Comparison of ENCODE assay signal across 1 cellular context in the genomic region with DNA sequence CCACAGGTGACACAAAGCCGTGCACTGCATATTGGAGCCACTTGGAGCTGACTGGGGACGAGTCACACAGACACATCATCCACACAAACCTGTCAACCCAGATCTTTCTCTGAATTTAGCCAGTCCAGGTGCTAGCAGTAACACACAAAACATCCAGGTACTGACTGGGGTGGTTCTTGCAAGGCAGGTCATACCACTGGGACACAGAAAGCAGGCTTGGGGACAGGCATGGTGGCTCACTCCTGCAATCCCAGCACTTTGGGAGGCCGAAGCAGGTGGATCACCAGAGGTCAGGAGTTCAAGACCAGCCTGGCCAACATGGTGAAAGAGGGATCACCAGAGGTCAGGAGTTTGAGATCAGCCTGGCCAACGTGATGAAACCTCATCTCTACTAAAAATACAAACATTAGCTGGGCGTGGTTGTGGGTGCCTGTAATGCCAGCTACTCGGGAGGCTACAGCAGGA.
TF ChIP-seq lines count a peak whose summit lies in the region.

No MANE protein-coding gene starts in this region.

TF ChIP-seq in HepG2, 621 proteins besides CTCF, POLR2A, EP300 and RAD21 (continues in another document):
- TF ChIP-seq KMT2B (CRISPR knock-in tag; IDR thresholded peaks at IDR 0.05): 0 out of 2 replicates have a peak, but pooled peaks have one; percentile 14
- TF ChIP-seq ZNF607 (CRISPR knock-in tag; IDR thresholded peaks at IDR 0.05; ENCODE audit: borderline replicate concordance): no peak
- TF ChIP-seq, protein P1, sequence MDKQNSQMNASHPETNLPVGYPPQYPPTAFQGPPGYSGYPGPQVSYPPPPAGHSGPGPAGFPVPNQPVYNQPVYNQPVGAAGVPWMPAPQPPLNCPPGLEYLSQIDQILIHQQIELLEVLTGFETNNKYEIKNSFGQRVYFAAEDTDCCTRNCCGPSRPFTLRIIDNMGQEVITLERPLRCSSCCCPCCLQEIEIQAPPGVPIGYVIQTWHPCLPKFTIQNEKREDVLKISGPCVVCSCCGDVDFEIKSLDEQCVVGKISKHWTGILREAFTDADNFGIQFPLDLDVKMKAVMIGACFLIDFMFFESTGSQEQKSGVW (CRISPR knock-in tag; IDR thresholded peaks at IDR 0.05; ENCODE audit: borderline replicate concordance): no peak
- TF ChIP-seq ZNF616 (CRISPR knock-in tag; IDR thresholded peaks at IDR 0.05; ENCODE audit: low read depth): no peak
- TF ChIP-seq, protein P2, sequence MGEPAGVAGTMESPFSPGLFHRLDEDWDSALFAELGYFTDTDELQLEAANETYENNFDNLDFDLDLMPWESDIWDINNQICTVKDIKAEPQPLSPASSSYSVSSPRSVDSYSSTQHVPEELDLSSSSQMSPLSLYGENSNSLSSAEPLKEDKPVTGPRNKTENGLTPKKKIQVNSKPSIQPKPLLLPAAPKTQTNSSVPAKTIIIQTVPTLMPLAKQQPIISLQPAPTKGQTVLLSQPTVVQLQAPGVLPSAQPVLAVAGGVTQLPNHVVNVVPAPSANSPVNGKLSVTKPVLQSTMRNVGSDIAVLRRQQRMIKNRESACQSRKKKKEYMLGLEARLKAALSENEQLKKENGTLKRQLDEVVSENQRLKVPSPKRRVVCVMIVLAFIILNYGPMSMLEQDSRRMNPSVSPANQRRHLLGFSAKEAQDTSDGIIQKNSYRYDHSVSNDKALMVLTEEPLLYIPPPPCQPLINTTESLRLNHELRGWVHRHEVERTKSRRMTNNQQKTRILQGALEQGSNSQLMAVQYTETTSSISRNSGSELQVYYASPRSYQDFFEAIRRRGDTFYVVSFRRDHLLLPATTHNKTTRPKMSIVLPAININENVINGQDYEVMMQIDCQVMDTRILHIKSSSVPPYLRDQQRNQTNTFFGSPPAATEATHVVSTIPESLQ (CRISPR knock-in tag; conservative IDR thresholded peaks at IDR 0.05): no peak
- no peak for TF ChIP-seq HHEX (CRISPR knock-in tag; IDR thresholded peaks at IDR 0.05)
- no peak for TF ChIP-seq RNF2 (conservative IDR thresholded peaks at IDR 0.05; ENCODE audit: low read depth)
- no peak for TF ChIP-seq POGZ (CRISPR knock-in tag; IDR thresholded peaks at IDR 0.05)
- 0 out of 2 replicates have a peak, but pooled peaks have one; percentile 54 for TF ChIP-seq HES4 (CRISPR knock-in tag; IDR thresholded peaks at IDR 0.05; ENCODE audit: borderline replicate concordance)
- TF ChIP-seq JDP2 (CRISPR knock-in tag; IDR thresholded peaks at IDR 0.05; ENCODE audit: borderline replicate concordance): no peak
- TF ChIP-seq ZIK1 (CRISPR knock-in tag; IDR thresholded peaks at IDR 0.05; ENCODE audit: borderline replicate concordance, low read depth): 0 out of 2 replicates have a peak, but pooled peaks have one; percentile 37
- TF ChIP-seq BCL6 (CRISPR knock-in tag; IDR thresholded peaks at IDR 0.05): no peak
- no peak for TF ChIP-seq AGO1 (IDR thresholded peaks at IDR 0.05; ENCODE audit: low read depth, low read length, poor library complexity, severe bottlenecking)
- TF ChIP-seq MAFK (conservative IDR thresholded peaks at IDR 0.05 in 1 of 2, IDR thresholded peaks at IDR 0.05 in 1 of 2; ENCODE audit: low read length in 2 of 2): no peak
- TF ChIP-seq, protein P3, sequence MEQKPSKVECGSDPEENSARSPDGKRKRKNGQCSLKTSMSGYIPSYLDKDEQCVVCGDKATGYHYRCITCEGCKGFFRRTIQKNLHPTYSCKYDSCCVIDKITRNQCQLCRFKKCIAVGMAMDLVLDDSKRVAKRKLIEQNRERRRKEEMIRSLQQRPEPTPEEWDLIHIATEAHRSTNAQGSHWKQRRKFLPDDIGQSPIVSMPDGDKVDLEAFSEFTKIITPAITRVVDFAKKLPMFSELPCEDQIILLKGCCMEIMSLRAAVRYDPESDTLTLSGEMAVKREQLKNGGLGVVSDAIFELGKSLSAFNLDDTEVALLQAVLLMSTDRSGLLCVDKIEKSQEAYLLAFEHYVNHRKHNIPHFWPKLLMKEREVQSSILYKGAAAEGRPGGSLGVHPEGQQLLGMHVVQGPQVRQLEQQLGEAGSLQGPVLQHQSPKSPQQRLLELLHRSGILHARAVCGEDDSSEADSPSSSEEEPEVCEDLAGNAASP (CRISPR knock-in tag; IDR thresholded peaks at IDR 0.05; ENCODE audit: borderline replicate concordance): no peak
- TF ChIP-seq ZNF776 (CRISPR knock-in tag; IDR thresholded peaks at IDR 0.05): no peak
- TF ChIP-seq KDM1A (CRISPR knock-in tag; IDR thresholded peaks at IDR 0.05): no peak
- no peak for TF ChIP-seq PHF20 (CRISPR knock-in tag; IDR thresholded peaks at IDR 0.05)
- no peak for TF ChIP-seq GPN1 (CRISPR knock-in tag; IDR thresholded peaks at IDR 0.05; ENCODE audit: borderline replicate concordance)
- no peak for TF ChIP-seq HCFC1 (IDR thresholded peaks at IDR 0.05; ENCODE audit: low read depth, low read length)
- TF ChIP-seq, protein P4, sequence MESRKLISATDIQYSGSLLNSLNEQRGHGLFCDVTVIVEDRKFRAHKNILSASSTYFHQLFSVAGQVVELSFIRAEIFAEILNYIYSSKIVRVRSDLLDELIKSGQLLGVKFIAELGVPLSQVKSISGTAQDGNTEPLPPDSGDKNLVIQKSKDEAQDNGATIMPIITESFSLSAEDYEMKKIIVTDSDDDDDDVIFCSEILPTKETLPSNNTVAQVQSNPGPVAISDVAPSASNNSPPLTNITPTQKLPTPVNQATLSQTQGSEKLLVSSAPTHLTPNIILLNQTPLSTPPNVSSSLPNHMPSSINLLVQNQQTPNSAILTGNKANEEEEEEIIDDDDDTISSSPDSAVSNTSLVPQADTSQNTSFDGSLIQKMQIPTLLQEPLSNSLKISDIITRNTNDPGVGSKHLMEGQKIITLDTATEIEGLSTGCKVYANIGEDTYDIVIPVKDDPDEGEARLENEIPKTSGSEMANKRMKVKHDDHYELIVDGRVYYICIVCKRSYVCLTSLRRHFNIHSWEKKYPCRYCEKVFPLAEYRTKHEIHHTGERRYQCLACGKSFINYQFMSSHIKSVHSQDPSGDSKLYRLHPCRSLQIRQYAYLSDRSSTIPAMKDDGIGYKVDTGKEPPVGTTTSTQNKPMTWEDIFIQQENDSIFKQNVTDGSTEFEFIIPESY (CRISPR knock-in tag; IDR thresholded peaks at IDR 0.05): 0 out of 2 replicates have a peak, but pooled peaks have one; percentile 18
- no peak for TF ChIP-seq ZNF337 (CRISPR knock-in tag; IDR thresholded peaks at IDR 0.05; ENCODE audit: borderline replicate concordance, low read depth)
- TF ChIP-seq ZMYM2 (CRISPR knock-in tag; IDR thresholded peaks at IDR 0.05): peak; percentile 68
- TF ChIP-seq, protein P5, sequence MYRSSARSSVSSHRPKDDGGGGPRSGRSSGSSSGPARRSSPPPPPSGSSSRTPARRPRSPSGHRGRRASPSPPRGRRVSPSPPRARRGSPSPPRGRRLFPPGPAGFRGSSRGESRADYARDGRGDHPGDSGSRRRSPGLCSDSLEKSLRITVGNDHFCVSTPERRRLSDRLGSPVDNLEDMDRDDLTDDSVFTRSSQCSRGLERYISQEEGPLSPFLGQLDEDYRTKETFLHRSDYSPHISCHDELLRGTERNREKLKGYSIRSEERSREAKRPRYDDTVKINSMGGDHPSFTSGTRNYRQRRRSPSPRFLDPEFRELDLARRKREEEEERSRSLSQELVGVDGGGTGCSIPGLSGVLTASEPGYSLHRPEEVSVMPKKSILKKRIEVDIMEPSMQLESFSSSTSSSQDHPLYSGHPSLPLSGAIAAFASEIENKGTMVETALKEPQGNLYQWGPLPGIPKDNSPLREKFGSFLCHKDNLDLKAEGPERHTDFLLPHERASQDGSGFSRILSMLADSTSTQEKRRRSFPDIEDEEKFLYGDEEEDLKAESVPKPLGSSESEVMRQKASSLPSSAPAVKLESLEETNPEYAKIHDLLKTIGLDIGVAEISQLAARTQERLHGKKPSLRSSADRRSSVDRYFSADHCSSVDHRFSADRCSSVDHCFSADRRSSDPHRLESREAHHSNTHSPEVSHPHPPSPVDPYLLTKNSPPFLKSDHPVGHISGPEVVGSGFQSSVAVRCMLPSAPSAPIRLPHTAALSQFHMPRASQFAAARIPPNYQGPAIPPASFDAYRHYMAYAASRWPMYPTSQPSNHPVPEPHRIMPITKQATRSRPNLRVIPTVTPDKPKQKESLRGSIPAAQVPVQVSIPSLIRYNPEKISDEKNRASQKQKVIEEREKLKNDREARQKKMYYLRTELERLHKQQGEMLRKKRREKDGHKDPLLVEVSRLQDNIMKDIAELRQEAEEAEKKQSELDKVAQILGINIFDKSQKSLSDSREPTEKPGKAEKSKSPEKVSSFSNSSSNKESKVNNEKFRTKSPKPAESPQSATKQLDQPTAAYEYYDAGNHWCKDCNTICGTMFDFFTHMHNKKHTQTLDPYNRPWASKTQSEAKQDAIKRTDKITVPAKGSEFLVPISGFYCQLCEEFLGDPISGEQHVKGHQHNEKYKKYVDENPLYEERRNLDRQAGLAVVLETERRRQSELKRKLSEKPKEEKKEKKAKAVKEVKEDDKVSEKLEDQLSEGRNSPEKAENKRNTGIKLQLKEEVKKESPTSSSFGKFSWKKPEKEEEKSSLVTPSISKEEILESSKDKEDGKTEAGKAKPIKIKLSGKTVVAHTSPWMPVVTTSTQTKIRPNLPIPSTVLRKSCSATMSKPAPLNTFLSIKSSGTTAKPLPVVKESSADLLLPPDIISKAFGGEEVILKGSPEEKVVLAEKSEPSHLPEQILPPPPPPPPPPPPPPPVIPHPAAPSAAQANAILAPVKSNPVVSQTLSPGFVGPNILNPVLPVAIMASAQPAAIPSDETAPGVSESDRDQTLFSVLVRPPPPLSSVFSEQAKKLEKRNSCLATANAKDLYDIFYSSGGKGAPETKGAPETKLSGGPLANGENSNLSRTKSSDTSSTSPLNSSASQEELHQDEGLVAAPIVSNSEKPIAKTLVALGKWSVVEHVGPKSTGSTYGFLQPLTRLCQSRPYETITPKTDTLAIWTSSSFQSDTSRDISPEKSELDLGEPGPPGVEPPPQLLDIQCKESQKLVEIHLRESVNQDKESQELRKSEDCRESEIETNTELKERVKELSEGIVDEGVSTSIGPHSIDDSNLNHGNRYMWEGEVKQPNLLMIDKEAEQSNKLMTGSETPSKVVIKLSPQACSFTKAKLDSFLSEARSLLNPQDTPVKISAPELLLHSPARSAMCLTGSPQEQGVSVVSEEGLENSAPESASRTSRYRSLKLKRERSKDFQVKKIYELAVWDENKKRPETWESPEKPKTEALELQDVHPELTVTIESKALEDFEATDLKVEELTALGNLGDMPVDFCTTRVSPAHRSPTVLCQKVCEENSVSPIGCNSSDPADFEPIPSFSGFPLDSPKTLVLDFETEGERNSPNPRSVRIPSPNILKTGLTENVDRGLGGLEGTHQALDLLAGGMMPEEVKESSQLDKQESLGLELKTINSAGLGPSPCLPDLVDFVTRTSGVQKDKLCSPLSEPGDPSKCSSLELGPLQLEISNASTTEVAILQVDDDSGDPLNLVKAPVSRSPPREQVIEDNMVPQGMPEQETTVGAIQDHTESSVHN (CRISPR knock-in tag; IDR thresholded peaks at IDR 0.05): no peak
- TF ChIP-seq, protein P6, sequence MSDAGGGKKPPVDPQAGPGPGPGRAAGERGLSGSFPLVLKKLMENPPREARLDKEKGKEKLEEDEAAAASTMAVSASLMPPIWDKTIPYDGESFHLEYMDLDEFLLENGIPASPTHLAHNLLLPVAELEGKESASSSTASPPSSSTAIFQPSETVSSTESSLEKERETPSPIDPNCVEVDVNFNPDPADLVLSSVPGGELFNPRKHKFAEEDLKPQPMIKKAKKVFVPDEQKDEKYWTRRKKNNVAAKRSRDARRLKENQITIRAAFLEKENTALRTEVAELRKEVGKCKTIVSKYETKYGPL (CRISPR knock-in tag; IDR thresholded peaks at IDR 0.05): no peak
- TF ChIP-seq, protein P7, sequence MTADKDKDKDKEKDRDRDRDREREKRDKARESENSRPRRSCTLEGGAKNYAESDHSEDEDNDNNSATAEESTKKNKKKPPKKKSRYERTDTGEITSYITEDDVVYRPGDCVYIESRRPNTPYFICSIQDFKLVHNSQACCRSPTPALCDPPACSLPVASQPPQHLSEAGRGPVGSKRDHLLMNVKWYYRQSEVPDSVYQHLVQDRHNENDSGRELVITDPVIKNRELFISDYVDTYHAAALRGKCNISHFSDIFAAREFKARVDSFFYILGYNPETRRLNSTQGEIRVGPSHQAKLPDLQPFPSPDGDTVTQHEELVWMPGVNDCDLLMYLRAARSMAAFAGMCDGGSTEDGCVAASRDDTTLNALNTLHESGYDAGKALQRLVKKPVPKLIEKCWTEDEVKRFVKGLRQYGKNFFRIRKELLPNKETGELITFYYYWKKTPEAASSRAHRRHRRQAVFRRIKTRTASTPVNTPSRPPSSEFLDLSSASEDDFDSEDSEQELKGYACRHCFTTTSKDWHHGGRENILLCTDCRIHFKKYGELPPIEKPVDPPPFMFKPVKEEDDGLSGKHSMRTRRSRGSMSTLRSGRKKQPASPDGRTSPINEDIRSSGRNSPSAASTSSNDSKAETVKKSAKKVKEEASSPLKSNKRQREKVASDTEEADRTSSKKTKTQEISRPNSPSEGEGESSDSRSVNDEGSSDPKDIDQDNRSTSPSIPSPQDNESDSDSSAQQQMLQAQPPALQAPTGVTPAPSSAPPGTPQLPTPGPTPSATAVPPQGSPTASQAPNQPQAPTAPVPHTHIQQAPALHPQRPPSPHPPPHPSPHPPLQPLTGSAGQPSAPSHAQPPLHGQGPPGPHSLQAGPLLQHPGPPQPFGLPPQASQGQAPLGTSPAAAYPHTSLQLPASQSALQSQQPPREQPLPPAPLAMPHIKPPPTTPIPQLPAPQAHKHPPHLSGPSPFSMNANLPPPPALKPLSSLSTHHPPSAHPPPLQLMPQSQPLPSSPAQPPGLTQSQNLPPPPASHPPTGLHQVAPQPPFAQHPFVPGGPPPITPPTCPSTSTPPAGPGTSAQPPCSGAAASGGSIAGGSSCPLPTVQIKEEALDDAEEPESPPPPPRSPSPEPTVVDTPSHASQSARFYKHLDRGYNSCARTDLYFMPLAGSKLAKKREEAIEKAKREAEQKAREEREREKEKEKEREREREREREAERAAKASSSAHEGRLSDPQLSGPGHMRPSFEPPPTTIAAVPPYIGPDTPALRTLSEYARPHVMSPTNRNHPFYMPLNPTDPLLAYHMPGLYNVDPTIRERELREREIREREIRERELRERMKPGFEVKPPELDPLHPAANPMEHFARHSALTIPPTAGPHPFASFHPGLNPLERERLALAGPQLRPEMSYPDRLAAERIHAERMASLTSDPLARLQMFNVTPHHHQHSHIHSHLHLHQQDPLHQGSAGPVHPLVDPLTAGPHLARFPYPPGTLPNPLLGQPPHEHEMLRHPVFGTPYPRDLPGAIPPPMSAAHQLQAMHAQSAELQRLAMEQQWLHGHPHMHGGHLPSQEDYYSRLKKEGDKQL (CRISPR knock-in tag; IDR thresholded peaks at IDR 0.05; ENCODE audit: low read depth): no peak
- no peak for TF ChIP-seq SMC3 (IDR thresholded peaks at IDR 0.05; ENCODE audit: low read length)
- TF ChIP-seq RBM22 (optimal IDR thresholded peaks at IDR 0.05; ENCODE audit: low read length): no peak
- TF ChIP-seq KDM5A (IDR thresholded peaks at IDR 0.05; ENCODE audit: borderline replicate concordance, low read length): no peak
- no peak for TF ChIP-seq SKI (IDR thresholded peaks at IDR 0.05; ENCODE audit: partially characterized antibody)
- TF ChIP-seq LCORL (IDR thresholded peaks at IDR 0.05): no peak
- peak; percentile 38; the same call in 1 of the 2 replicates for TF ChIP-seq LCORL (CRISPR knock-in tag; IDR thresholded peaks at IDR 0.05)
- no peak for TF ChIP-seq HOXA9 (CRISPR knock-in tag; IDR thresholded peaks at IDR 0.05; ENCODE audit: borderline replicate concordance)
